Comparison of ENCODE assay signal across 8 cellular contexts in the genomic region with DNA sequence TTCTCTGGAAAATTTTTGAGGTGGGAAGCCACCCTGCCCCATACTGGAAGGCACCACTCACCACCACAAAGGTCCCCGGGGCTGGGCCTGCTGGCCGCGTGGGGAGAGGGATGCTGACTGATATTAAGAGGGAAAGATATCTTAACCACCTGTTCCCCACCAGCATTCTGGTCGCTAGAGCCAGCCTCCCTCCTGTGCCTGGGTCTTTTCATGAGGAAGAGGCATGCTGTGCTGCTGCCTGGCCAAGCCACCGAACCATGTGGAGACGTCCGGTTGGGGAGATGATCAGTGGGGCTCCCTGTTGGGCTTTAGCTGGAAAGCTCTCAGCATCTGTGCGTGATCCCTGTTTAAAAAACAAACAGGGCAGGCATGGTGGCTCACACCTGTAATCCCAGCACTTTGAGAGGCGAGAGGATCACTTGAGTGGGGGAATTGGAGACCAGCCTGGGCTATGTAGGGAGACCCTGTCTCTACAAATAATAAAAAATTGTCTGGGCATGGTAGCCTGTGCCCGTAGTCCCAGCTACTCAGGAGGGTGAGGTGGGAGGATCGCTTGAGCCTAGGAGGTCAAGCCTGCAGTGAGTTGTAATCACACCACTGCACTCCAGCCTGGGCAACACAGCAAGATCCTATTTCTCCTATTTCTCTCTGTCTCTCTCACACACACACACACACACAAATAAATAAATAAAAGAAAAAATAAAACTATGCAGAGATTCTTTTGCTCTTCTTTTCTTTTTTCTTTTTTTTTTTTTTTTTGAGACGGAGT. TPM values are rescaled to one million over a fixed set of nuclear protein-coding genes. Genes with fewer than 3 reads are reported as not detected.
A peak's percentile ranks its signal among the peaks of the same experiment; 100 is the strongest.
DNase-seq lines count a peak whose midpoint lies in the region; ATAC-seq, FAIRE-seq and TF ChIP-seq lines count a peak whose summit lies in the region.

No MANE protein-coding gene starts in this region.

- TF ChIP-seq CTCF in RWPE1 (conservative IDR thresholded peaks at IDR 0.05; ENCODE audit: low read depth) (no peak), brain (conservative IDR thresholded peaks at IDR 0.05) (no peak)

- H3K36me3 Mint-ChIP-seq in brain: peaks cover 21% of the 10 kb centered on the region

- no peak for TF ChIP-seq POLR2A in GM12891 (IDR thresholded peaks at IDR 0.05; ENCODE audit: low read depth, low read length)

- CTCF ChIA-PET in RWPE1 (lab: Yijun Ruan, JAX): no interaction called here

- ATAC-seq in left lobe of liver (no peak), HG03039 (IDR thresholded peaks at IDR 0.05; ENCODE audit: unreplicated experiment) (no peak)

- peak overlapping the region; percentile 97 for H3K27ac ChIP-seq in RWPE1

- no peak for DNase-seq in GM12891 (ENCODE audit: insufficient read length, low spot score)
- DNase-seq in RWPE1 (ENCODE audit: low spot score): peak; percentile 7
- DNase-seq in left lobe of liver (ENCODE audit: low spot score): peak; percentile 46
- peak in 2 of 3 experiments; percentile 5 to 8 for DNase-seq in stimulated activated CD4-positive, alpha-beta T cell treated with anti-CD3 and anti-CD28 coated beads, TNF-alpha, amount 100 ng/mL, for 4 hours (ENCODE audit: low read depth in 3 of 3)
- DNase-seq in NCI-H446 (lab: John Stamatoyannopoulos, UW): no peak
- DNase-seq in 8988T: no peak

- peak; percentile 54 for FAIRE-seq in GM12891 (lab: Jason Lieb, UNC)

- POLR2A ChIA-PET in RWPE1 (lab: Yijun Ruan, JAX; ENCODE audit: low non-redundant PET): no interaction called here

- peaks cover 55% of the 10 kb centered on the region for H3K4me1 Mint-ChIP-seq in brain

- H3K27ac Mint-ChIP-seq in brain: peak overlapping the region; percentile 98 to 99 (median 99)

- peak overlapping the region; percentile 96 to 99 (median 97) for H3K4me3 Mint-ChIP-seq in brain

- H3K9me3 Mint-ChIP-seq in brain: peaks cover 0 to 2% (median 0%) of the 10 kb centered on the region in 5 experiments

- H3K27me3 Mint-ChIP-seq in brain: peaks cover 15% of the 10 kb centered on the region

TF ChIP-seq in GM12891, 5 proteins besides CTCF, POLR2A, EP300 and RAD21:
- no peak for TF ChIP-seq POU2F2 (IDR thresholded peaks at IDR 0.05; ENCODE audit: low read depth, low read length)
- no peak for TF ChIP-seq SPI1 (IDR thresholded peaks at IDR 0.05; ENCODE audit: low read depth, low read length)
- no peak for TF ChIP-seq POLR2AphosphoS5 (IDR thresholded peaks at IDR 0.05; ENCODE audit: low read depth, low read length)
- no peak for TF ChIP-seq PAX5 (IDR thresholded peaks at IDR 0.05; ENCODE audit: insufficient read depth, low read length, severe bottlenecking)
- no peak for TF ChIP-seq TAF1 (IDR thresholded peaks at IDR 0.05; ENCODE audit: low read depth, low read length)

RNA-seq across cellular contexts. Expression of gene KLHL18, which starts 1.0 kb away (rescaled TPM):
- 34.9 TPM for polyA plus RNA-seq in GM12891 (2012; ENCODE audit: low read depth, missing spikeins)
- 12.1 TPM for polyA plus RNA-seq in brain (ENCODE audit: insufficient read depth, low read depth, low replicate concordance)
- 9.4 TPM for total RNA-seq in left lobe of liver

RNA-seq across cellular contexts. Expression of gene KIF9, which starts 1.2 kb away (rescaled TPM):
- 5.4 TPM for polyA plus RNA-seq in GM12891 (2012; ENCODE audit: low read depth, missing spikeins)
- 12.3 TPM for polyA plus RNA-seq in brain (ENCODE audit: insufficient read depth, low read depth, low replicate concordance)
- 1.6 TPM for total RNA-seq in left lobe of liver

Comparison
In these comparisons a context has a peak if more than half of its experiments do, and no peak if none do; other contexts are left out.
1. DNase-seq: peak in RWPE1 (single experiment), left lobe of liver (single experiment) and stimulated activated CD4-positive, alpha-beta T cell treated with anti-CD3 and anti-CD28 coated beads, TNF-alpha, amount 100 ng/mL, for 4 hours (2 of 3); none in GM12891 (single experiment), NCI-H446 (0 of 2) and 8988T (single experiment).